Comparison of ENCODE assay signal across 10 cellular contexts in genomic region chr2:12818416-12819097, GRCh38.
DNase-seq lines count a peak whose midpoint lies in the region; ATAC-seq and TF ChIP-seq lines count a peak whose summit lies in the region.
"Had no signal": no experiment of that assay in that cellular context is flagged by ENCODE, and none has a peak within 500 bp of the region (broad histone marks: within the 10 kb centered on the region; RNA-seq: fewer than 3 reads in every experiment).

No MANE protein-coding gene starts in this region.

- ATAC-seq in HG03139 (IDR thresholded peaks at IDR 0.05; ENCODE audit: unreplicated experiment): no peak

- H3K4me3 ChIP-seq in SK-N-SH (ENCODE audit: low read depth in 2 of 2, low read length in 1 of 2): no peak overlapping the region
- no peak overlapping the region for H3K4me3 ChIP-seq in esophagus muscularis mucosa
- no peak overlapping the region for H3K4me3 ChIP-seq in muscle layer of duodenum (ENCODE audit: low read depth in 1 of 2, low read length in 2 of 2)
- H3K4me3 ChIP-seq in thyroid gland (replicated peaks in 1 of 3): no peak overlapping the region

- CTCF ChIA-PET in SK-N-SH (lab: Yijun Ruan, JAX): interaction anchor here (0.6 to 1.2 kb wide), 3 partner anchors 15 to 112 kb away, joined by 3 read pairs; no protein-coding TSS in a partner anchor

- TF ChIP-seq CTCF in SK-N-SH (IDR thresholded peaks at IDR 0.05) (no peak), esophagus muscularis mucosa (IDR thresholded peaks at IDR 0.05) (no peak), thyroid gland (IDR thresholded peaks at IDR 0.05) (no peak), GM13976 (IDR thresholded peaks at IDR 0.05; ENCODE audit: borderline replicate concordance, control extremely low read depth, extremely low read depth, insufficient read depth, missing control alignments) (no peak)

- no peaks in the 10 kb centered on the region for H3K27me3 ChIP-seq in SK-N-SH (ENCODE audit: insufficient read depth)
- H3K27me3 ChIP-seq in esophagus muscularis mucosa: no peaks in the 10 kb centered on the region
- H3K27me3 ChIP-seq in muscle layer of duodenum (ENCODE audit: low read depth, low read length): no peaks in the 10 kb centered on the region
- no peaks in the 10 kb centered on the region for H3K27me3 ChIP-seq in thyroid gland

- no peak for TF ChIP-seq POLR2A in esophagus muscularis mucosa (IDR thresholded peaks at IDR 0.05; ENCODE audit: low read depth)
- TF ChIP-seq POLR2A in thyroid gland (IDR thresholded peaks at IDR 0.05): no peak

- POLR2A ChIA-PET in SK-N-SH (lab: Yijun Ruan, JAX): no interaction called here

- no peaks in the 10 kb centered on the region for H3K9me2 ChIP-seq in SK-N-SH

- peaks cover 17% of the 10 kb centered on the region for H3F3A ChIP-seq in SK-N-SH (replicated peaks; ENCODE audit: insufficient read depth)

- H3K9me3 ChIP-seq in SK-N-SH (no peaks in the 10 kb centered on the region), esophagus muscularis mucosa (no peaks in the 10 kb centered on the region), muscle layer of duodenum (ENCODE audit: control insufficient read depth in 1 of 2, low read length in 2 of 2) (no peaks in the 10 kb centered on the region), thyroid gland (no peaks in the 10 kb centered on the region)
- H3K9me3 ChIP-seq: Caco-2 had no signal

- in situ Hi-C loops in GM13976 (cut with MboI; ENCODE audit: low sequenced_read_pairs, unreplicated experiment): no loop called here

- peak overlapping the region; percentile 44; the same call in 1 of the 2 replicates for H3K4me2 ChIP-seq in SK-N-SH

- no peaks in the 10 kb centered on the region for H4K20me1 ChIP-seq in SK-N-SH (ENCODE audit: insufficient read depth)

- peak overlapping the region; percentile 31; the same call in 1 of the 2 replicates for H3K9ac ChIP-seq in SK-N-SH

- H3K36me3 ChIP-seq in SK-N-SH (replicated peaks in 1 of 2; ENCODE audit: control insufficient read depth in 1 of 2, insufficient read depth in 2 of 2, low read length in 1 of 2) (no peaks in the 10 kb centered on the region), esophagus muscularis mucosa (no peaks in the 10 kb centered on the region), muscle layer of duodenum (ENCODE audit: control insufficient read depth in 1 of 2, insufficient read depth in 2 of 2, low read length in 2 of 2) (peaks cover 0 to 4% of the 10 kb centered on the region in 2 donors), thyroid gland (no peaks in the 10 kb centered on the region)

- no peak for TF ChIP-seq RAD21 in SK-N-SH (IDR thresholded peaks at IDR 0.05; ENCODE audit: low read length)

- no peaks in the 10 kb centered on the region for H3K79me2 ChIP-seq in SK-N-SH (ENCODE audit: insufficient read depth)

- H3K27ac ChIP-seq in SK-N-SH (ENCODE audit: low read depth in 2 of 2, low read length in 1 of 2): peak overlapping the region; percentile 43 to 96; a peak in 3 of 4 replicates
- peak overlapping the region; percentile 66 to 81 (median 74) for H3K27ac ChIP-seq in esophagus muscularis mucosa (replicated peaks in 1 of 4)
- H3K27ac ChIP-seq in muscle layer of duodenum (ENCODE audit: low read length): peak overlapping the region; percentile 19
- peak overlapping the region; percentile 63 to 76 (median 65) for H3K27ac ChIP-seq in thyroid gland

- DNase-seq in SK-N-SH: no peak
- no peak for DNase-seq in esophagus muscularis mucosa (ENCODE audit: extremely low spot score)
- no peak for DNase-seq in thyroid gland
- no peak for DNase-seq in GM13976 (ENCODE audit: low spot score)
- DNase-seq in NCI-H748 (lab: John Stamatoyannopoulos, UW; ENCODE audit: unreplicated experiment): no peak
- DNase-seq in HK-2 (ENCODE audit: unreplicated experiment): no peak
- DNase-seq: NCI-H524 had no signal

- TF ChIP-seq EP300 in SK-N-SH (IDR thresholded peaks at IDR 0.05; ENCODE audit: borderline replicate concordance in 1 of 2, low read depth in 1 of 2, low read length in 1 of 2): no peak
- TF ChIP-seq EP300 in esophagus muscularis mucosa (IDR thresholded peaks at IDR 0.05): no peak

- peaks cover 7 to 22% of the 10 kb centered on the region in 2 experiments for H3K4me1 ChIP-seq in SK-N-SH (ENCODE audit: control insufficient read depth in 1 of 2, insufficient read depth in 2 of 2, low read depth in 1 of 2, low read length in 1 of 2)
- H3K4me1 ChIP-seq in esophagus muscularis mucosa: peaks cover 23 to 43% (median 26%) of the 10 kb centered on the region in 4 donors
- peaks cover 0 to 11% of the 10 kb centered on the region in 2 donors for H3K4me1 ChIP-seq in muscle layer of duodenum (ENCODE audit: control insufficient read depth in 1 of 2, insufficient read depth in 2 of 2, low read length in 2 of 2)
- peaks cover 0 to 4% of the 10 kb centered on the region in 2 donors for H3K4me1 ChIP-seq in thyroid gland

- peak overlapping the region; percentile 35; the same call in 1 of the 2 replicates for H2AFZ ChIP-seq in SK-N-SH (ENCODE audit: low read depth)

- intact Hi-C loops in esophagus muscularis mucosa (cut with DNase I) (loop anchor here (5.0 kb wide), 1 partner anchor 104 kb away; no protein-coding TSS in a partner anchor), thyroid gland (cut with DNase I) (no loop called here)

- WGBS in SK-N-SH (ENCODE audit: low lambda C conversion rate): 88% methylated on average over 11 of the region's 11 CpGs
- WGBS in esophagus muscularis mucosa: 82% methylated on average over 11 of the region's 11 CpGs
- WGBS in thyroid gland, 2 donors: 85 to 90% methylated on average over 11 of the region's 11 CpGs

TF ChIP-seq in SK-N-SH, 30 proteins besides CTCF, POLR2A, EP300 and RAD21 (continues in another document):
- TF ChIP-seq GABPA (IDR thresholded peaks at IDR 0.05; ENCODE audit: low read depth) (no peak), MEF2A (IDR thresholded peaks at IDR 0.05; ENCODE audit: borderline replicate concordance, low read depth) (no peak), JUND (IDR thresholded peaks at IDR 0.05) (no peak), ZBTB33 (IDR thresholded peaks at IDR 0.05; ENCODE audit: borderline replicate concordance, low read depth) (no peak), REST (IDR thresholded peaks at IDR 0.05; ENCODE audit: low read depth, low read length) (no peak), USF2 (IDR thresholded peaks at IDR 0.05; ENCODE audit: borderline replicate concordance, low read depth, low read length) (no peak), IRF3 (IDR thresholded peaks at IDR 0.05; ENCODE audit: low read depth, low read length) (no peak), RXRA (IDR thresholded peaks at IDR 0.05; ENCODE audit: borderline replicate concordance, low read depth) (no peak), YY1 (IDR thresholded peaks at IDR 0.05; ENCODE audit: low read depth) (no peak)

Comparison
In these comparisons a context has a peak if more than half of its experiments do, and no peak if none do; other contexts are left out.
1. H3K27ac ChIP-seq: peak in every context shown above with its lines; median percentile 74 in esophagus muscularis mucosa; 70 in SK-N-SH; 65 in thyroid gland; 19 in muscle layer of duodenum.